Comparison of ENCODE assay signal across 25 cellular contexts in the genomic region with DNA sequence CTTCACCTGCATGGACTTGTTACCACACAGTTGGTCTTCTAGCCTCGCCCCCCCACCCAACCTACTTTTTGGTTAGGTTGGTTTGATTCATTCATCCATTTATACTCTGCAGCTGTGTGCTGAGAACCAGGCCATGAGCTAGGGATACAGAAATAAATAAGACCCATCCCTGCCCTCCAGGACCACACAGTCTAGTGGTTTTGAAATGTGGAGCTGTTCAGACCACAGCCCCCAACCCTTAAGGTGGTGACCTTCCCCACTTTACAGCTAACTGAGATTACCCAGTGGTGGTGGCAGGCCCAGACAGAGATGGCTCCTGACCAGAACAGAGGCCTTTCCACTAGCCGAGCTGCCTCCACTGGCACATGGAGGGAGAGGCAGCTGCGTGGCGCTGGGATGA.
"Had no signal": no experiment of that assay in that cellular context is flagged by ENCODE, and none has a peak within 500 bp of the region (broad histone marks: within the 10 kb centered on the region; RNA-seq: fewer than 3 reads in every experiment).

No MANE protein-coding gene starts in this region.

- H3K27me3 ChIP-seq: testis, thyroid gland, transverse colon, upper lobe of left lung, upper lobe of right lung, uterus, vagina had no signal

- DNase-seq: stimulated activated CD4-positive, alpha-beta T cell treated with anti-CD3 and anti-CD28 coated beads, Interleukin-2, amount 100 ng/mL, for 48 hours; stimulated activated CD4-positive, alpha-beta T cell treated with anti-CD3 and anti-CD28 coated beads, Interleukin-4, amount 100 ng/mL, for 1 hour; stimulated activated CD4-positive, alpha-beta T cell treated with anti-CD3 and anti-CD28 coated beads, Interleukin-4, amount 100 ng/mL, for 24 hours; stimulated activated CD4-positive, alpha-beta T cell treated with anti-CD3 and anti-CD28 coated beads, Interleukin-4, amount 100 ng/mL, for 4 hours; stimulated activated CD8-positive, alpha-beta memory T cell treated with anti-CD3 and anti-CD28 coated beads, Interleukin-4, amount 100 ng/mL, for 48 hours; stimulated activated naive B cell treated with anti-CD40 and anti-IgM and Interleukin-4, amounts not matched to agents 10 μg/mL and 1 μg/mL and 100 μg/mL, for 72 hours; stimulated activated naive CD4-positive, alpha-beta T cell; stimulated activated naive CD4-positive, alpha-beta T cell treated with Interleukin-2 at 50 U/mL for 16 hours; stimulated activated naive CD8-positive, alpha-beta T cell treated with anti-CD3 and anti-CD28 coated beads, Interleukin-15, amount 100 ng/mL, for 72 hours; stimulated activated naive CD8-positive, alpha-beta T cell treated with anti-CD3 and anti-CD28 coated beads, Interleukin-15, Interleukin-2, amounts not matched to agents 100 U/mL and 50 U/mL, for 24 hours; stomach; substantia nigra; testis; thyroid gland; transverse colon; trophoblast cell; upper lobe of left lung; upper lobe of right lung; uterus had no signal

- H3K4me1 ChIP-seq: suprapubic skin, testis, tibial artery, upper lobe of left lung, upper lobe of right lung, uterus had no signal

- H3K9me3 ChIP-seq: stomach, suprapubic skin, testis, thoracic aorta, thyroid gland, tibial artery, tibial nerve, transverse colon, upper lobe of left lung, upper lobe of right lung, uterus, vagina had no signal

- FAIRE-seq: urothelium cell line had no signal

- H3K4me3 ChIP-seq: stomach, suprapubic skin, testis, thoracic aorta, thyroid gland, tibial artery, tibial nerve, transverse colon, upper lobe of left lung, upper lobe of right lung, uterus, vagina had no signal

- H3K27ac ChIP-seq: stomach, suprapubic skin, testis, thoracic aorta, thyroid gland, tibial artery, tibial nerve, upper lobe of left lung, upper lobe of right lung, uterus, vagina had no signal

- H3K36me3 ChIP-seq: stomach, suprapubic skin, thoracic aorta, thyroid gland, tibial artery, tibial nerve, transverse colon, upper lobe of left lung, upper lobe of right lung, uterus, vagina had no signal
